ENCODE assay signal across 22 cellular contexts in genomic region chr6:22413681-22414305, GRCh38.
A peak's percentile ranks its signal among the peaks of the same experiment; 100 is the strongest.
DNase-seq lines count a peak whose midpoint lies in the region; ATAC-seq and TF ChIP-seq lines count a peak whose summit lies in the region.
"Had no signal": no experiment of that assay in that cellular context is flagged by ENCODE, and none has a peak within 500 bp of the region (broad histone marks: within the 10 kb centered on the region; RNA-seq: fewer than 3 reads in every experiment).

No MANE protein-coding gene starts in this region.

- ATAC-seq in WTC11 (peak; percentile 60), HG03457 (IDR thresholded peaks at IDR 0.05; ENCODE audit: unreplicated experiment) (no peak)
- ATAC-seq: body of pancreas, right lobe of liver had no signal

- H3K27me3 ChIP-seq in H9 (ENCODE audit: insufficient read depth, low read length) (no peaks in the 10 kb centered on the region), smooth muscle cell (ENCODE audit: low read depth) (no peaks in the 10 kb centered on the region)
- H3K27me3 ChIP-seq: body of pancreas, Peyer's patch, right lobe of liver, tibial artery had no signal

- intact Hi-C loops in cardiac septum (cut with DNase I): no loop called here

- H3K14ac ChIP-seq in H9 (ENCODE audit: insufficient read depth, low read length): no peak overlapping the region

- no peak overlapping the region for H2AK5ac ChIP-seq in H9 (ENCODE audit: insufficient read length, low read length)

- H4K5ac ChIP-seq in H9 (ENCODE audit: insufficient read length, low read depth, low read length): no peak overlapping the region

- no peak overlapping the region for H4K91ac ChIP-seq in H9 (ENCODE audit: insufficient read length, low read depth, low read length)

- H3F3A ChIP-seq in smooth muscle cell (ENCODE audit: low read depth): no peaks in the 10 kb centered on the region

- no peaks in the 10 kb centered on the region for H4K20me1 ChIP-seq in H9 (ENCODE audit: control insufficient read depth, insufficient read depth, insufficient read length)
- no peaks in the 10 kb centered on the region for H4K20me1 ChIP-seq in smooth muscle cell (ENCODE audit: low read depth)

- H3T11ph ChIP-seq in H9 (ENCODE audit: low read length): no peak overlapping the region

- CTCF ChIA-PET in WTC11 (lab: Charles Lee): no interaction called here

- H3K4me3 Mint-ChIP-seq in H9: no peak overlapping the region
- no peak overlapping the region for H3K4me3 Mint-ChIP-seq in WTC11
- H3K4me3 Mint-ChIP-seq: activated B cell treated with CpG ODN at 0.5 μM for 24 hours; CD4-positive, CD25-positive, alpha-beta regulatory T cell; memory B cell had no signal

- H3K27ac Mint-ChIP-seq in H9: no peak overlapping the region
- no peak overlapping the region for H3K27ac Mint-ChIP-seq in WTC11
- H3K27ac Mint-ChIP-seq: activated B cell treated with CpG ODN at 0.5 μM for 24 hours; CD4-positive, CD25-positive, alpha-beta regulatory T cell; memory B cell had no signal

- H3K79me2 ChIP-seq in H9 (ENCODE audit: insufficient read depth, low read length) (no peaks in the 10 kb centered on the region), smooth muscle cell (ENCODE audit: low read depth) (no peaks in the 10 kb centered on the region)

- H3K9me3 ChIP-seq in H9 (ENCODE audit: control insufficient read depth, low read depth, low read length): no peaks in the 10 kb centered on the region
- H3K9me3 ChIP-seq in smooth muscle cell (replicated peaks; ENCODE audit: low read depth): no peaks in the 10 kb centered on the region
- H3K9me3 ChIP-seq: Peyer's patch, right lobe of liver had no signal

- no peak overlapping the region for H3K56ac ChIP-seq in H9 (ENCODE audit: insufficient read length, low read depth, low read length)

- H3K36me3 ChIP-seq in smooth muscle cell (ENCODE audit: low read depth): no peaks in the 10 kb centered on the region
- H3K36me3 ChIP-seq: Peyer's patch, right lobe of liver, tibial artery had no signal

- peak; percentile 39; the same call in 2 of the 3 replicates for TF ChIP-seq CTCF in H9 (conservative IDR thresholded peaks at IDR 0.05)
- TF ChIP-seq CTCF in WTC11 (IDR thresholded peaks at IDR 0.05): no peak
- TF ChIP-seq CTCF in smooth muscle cell (IDR thresholded peaks at IDR 0.05; ENCODE audit: borderline replicate concordance, insufficient read depth, poor library complexity, severe bottlenecking): peak; percentile 8

- no peaks in the 10 kb centered on the region for H3K79me1 ChIP-seq in H9 (ENCODE audit: insufficient read depth, low read depth, low read length, poor library complexity, severe bottlenecking)

- H3K23ac ChIP-seq in H9 (ENCODE audit: insufficient read length, low read depth, low read length): no peak overlapping the region

- peaks cover 7 to 8% of the 10 kb centered on the region in 2 experiments for H3K9me3 Mint-ChIP-seq in H9
- H3K9me3 Mint-ChIP-seq in WTC11: peaks cover 11% of the 10 kb centered on the region

- H4K8ac ChIP-seq in H9 (replicated peaks; ENCODE audit: insufficient read length, low read depth, low read length): no peak overlapping the region

- POLR2A ChIA-PET in WTC11 (lab: Charles Lee): no interaction called here

- H3K4me1 Mint-ChIP-seq in H9 (peaks cover 9 to 14% of the 10 kb centered on the region in 2 experiments), WTC11 (peaks cover 32% of the 10 kb centered on the region)
- H3K4me1 Mint-ChIP-seq: activated B cell treated with CpG ODN at 0.5 μM for 24 hours; CD4-positive, CD25-positive, alpha-beta regulatory T cell; memory B cell had no signal

- no peak overlapping the region for H2BK120ac ChIP-seq in H9 (ENCODE audit: low read depth, low read length, poor library complexity, severe bottlenecking)

- no peak overlapping the region for H3K4ac ChIP-seq in H9 (ENCODE audit: low read depth, low read length)

- DNase-seq in H9: no peak
- no peak for DNase-seq in WTC11 (ENCODE audit: low spot score)
- DNase-seq in fibroblast of peridontal ligament (ENCODE audit: extremely low read depth): peak; percentile 65
- DNase-seq in smooth muscle cell (lab: John Stamatoyannopoulos, UW; ENCODE audit: unreplicated experiment): no peak
- no peak for DNase-seq in NK-92 treated with Interleukin-12 subunit alpha and Interleukin-12 subunit beta, amount 100 ng/mL, for 24 hours (lab: John Stamatoyannopoulos, UW)
- no peak for DNase-seq in NCI-H128 (lab: John Stamatoyannopoulos, UW; ENCODE audit: unreplicated experiment)
- DNase-seq in cardiac septum (ENCODE audit: low spot score): no peak
- DNase-seq: activated B cell treated with CpG ODN at 0.5 μM for 24 hours; activated gamma-delta T cell treated with Interleukin-2 at 50 U/mL for 16 hours; body of pancreas; CD4-positive, CD25-positive, alpha-beta regulatory T cell; DMS79 treated with DMSO at 0.1 percent for 48 hours; effector CD8-positive, alpha-beta T cell; glutamatergic neuron; islet precursor cell; NCI-H187; Peyer's patch; right lobe of liver; T-helper 1 cell; tibial artery had no signal

- no peak overlapping the region for H2BK20ac ChIP-seq in H9 (ENCODE audit: low read depth, low read length, poor library complexity, severe bottlenecking)

- H3K4me2 ChIP-seq in H9 (ENCODE audit: insufficient read depth, insufficient read length, low read length) (no peak overlapping the region), smooth muscle cell (peak overlapping the region; percentile 36)

- H2AFZ ChIP-seq in H9 (ENCODE audit: low read length) (no peak overlapping the region), smooth muscle cell (ENCODE audit: low read depth) (peak overlapping the region; percentile 6)

- no CpG with 5 or more reads among the region's 5 CpGs for WGBS in H9 (ENCODE audit: extremely low coverage, insufficient read length, low lambda C conversion rate)
- 42% methylated on average over 5 of the region's 5 CpGs for WGBS in smooth muscle cell (ENCODE audit: low lambda C conversion rate)

- no peak overlapping the region for H3K18ac ChIP-seq in H9 (ENCODE audit: insufficient read length, low read depth, low read length)

- peaks cover 1 to 8% (median 2%) of the 10 kb centered on the region in 3 experiments; a peak in 5 of 7 replicates for H3K36me3 Mint-ChIP-seq in H9 (ENCODE audit: insufficient read depth in 1 of 3, low read depth in 3 of 3)
- peaks cover 8% of the 10 kb centered on the region for H3K36me3 Mint-ChIP-seq in WTC11
- H3K36me3 Mint-ChIP-seq: CD4-positive, CD25-positive, alpha-beta regulatory T cell; memory B cell had no signal

- H2BK5ac ChIP-seq in H9 (ENCODE audit: insufficient read length, low read length): no peak overlapping the region

- no peak overlapping the region for H3K4me3 ChIP-seq in smooth muscle cell
- H3K4me3 ChIP-seq: body of pancreas, Peyer's patch, right lobe of liver, tibial artery had no signal

- H3K23me2 ChIP-seq in H9 (ENCODE audit: insufficient read length, low read depth, low read length, poor library complexity, severe bottlenecking): no peaks in the 10 kb centered on the region

- no peak overlapping the region for H2BK15ac ChIP-seq in H9 (ENCODE audit: low read depth, low read length)

- H3K27me3 Mint-ChIP-seq in H9 (ENCODE audit: low read depth) (no peaks in the 10 kb centered on the region), WTC11 (ENCODE audit: low read depth) (no peaks in the 10 kb centered on the region)
- H3K27me3 Mint-ChIP-seq: activated B cell treated with CpG ODN at 0.5 μM for 24 hours; CD4-positive, CD25-positive, alpha-beta regulatory T cell; memory B cell had no signal

- no peak overlapping the region for H3K27ac ChIP-seq in H9 (ENCODE audit: insufficient read length, low read depth, low read length)
- peak overlapping the region; percentile 26 for H3K27ac ChIP-seq in smooth muscle cell (ENCODE audit: low read depth)
- H3K27ac ChIP-seq: body of pancreas, Peyer's patch, right lobe of liver, tibial artery had no signal

- no peak overlapping the region for H2BK12ac ChIP-seq in H9 (ENCODE audit: insufficient read length, low read depth, low read length)

- no peak overlapping the region for H3K9ac ChIP-seq in H9 (ENCODE audit: extremely low read depth, insufficient read length, low read length)
- H3K9ac ChIP-seq in smooth muscle cell (ENCODE audit: low read depth): no peak overlapping the region

- H3K4me1 ChIP-seq in H9 (ENCODE audit: insufficient read depth, low read length) (peaks cover 2% of the 10 kb centered on the region; the same call in 1 of the 2 replicates), smooth muscle cell (ENCODE audit: low read depth) (peaks cover 13% of the 10 kb centered on the region)
- H3K4me1 ChIP-seq: body of pancreas, Peyer's patch, right lobe of liver had no signal

TF ChIP-seq in WTC11, 78 proteins besides CTCF, POLR2A, EP300 and RAD21 (continues in another document):
- no peak for TF ChIP-seq ATF1 (CRISPR knock-in tag; IDR thresholded peaks at IDR 0.05)
- no peak for TF ChIP-seq ZNF317 (CRISPR knock-in tag; IDR thresholded peaks at IDR 0.05; ENCODE audit: borderline replicate concordance, low read depth)
- no peak for TF ChIP-seq MAX (CRISPR knock-in tag; IDR thresholded peaks at IDR 0.05)
- no peak for TF ChIP-seq AFF4 (CRISPR knock-in tag; IDR thresholded peaks at IDR 0.05; ENCODE audit: borderline replicate concordance)
